In the genomic region with DNA sequence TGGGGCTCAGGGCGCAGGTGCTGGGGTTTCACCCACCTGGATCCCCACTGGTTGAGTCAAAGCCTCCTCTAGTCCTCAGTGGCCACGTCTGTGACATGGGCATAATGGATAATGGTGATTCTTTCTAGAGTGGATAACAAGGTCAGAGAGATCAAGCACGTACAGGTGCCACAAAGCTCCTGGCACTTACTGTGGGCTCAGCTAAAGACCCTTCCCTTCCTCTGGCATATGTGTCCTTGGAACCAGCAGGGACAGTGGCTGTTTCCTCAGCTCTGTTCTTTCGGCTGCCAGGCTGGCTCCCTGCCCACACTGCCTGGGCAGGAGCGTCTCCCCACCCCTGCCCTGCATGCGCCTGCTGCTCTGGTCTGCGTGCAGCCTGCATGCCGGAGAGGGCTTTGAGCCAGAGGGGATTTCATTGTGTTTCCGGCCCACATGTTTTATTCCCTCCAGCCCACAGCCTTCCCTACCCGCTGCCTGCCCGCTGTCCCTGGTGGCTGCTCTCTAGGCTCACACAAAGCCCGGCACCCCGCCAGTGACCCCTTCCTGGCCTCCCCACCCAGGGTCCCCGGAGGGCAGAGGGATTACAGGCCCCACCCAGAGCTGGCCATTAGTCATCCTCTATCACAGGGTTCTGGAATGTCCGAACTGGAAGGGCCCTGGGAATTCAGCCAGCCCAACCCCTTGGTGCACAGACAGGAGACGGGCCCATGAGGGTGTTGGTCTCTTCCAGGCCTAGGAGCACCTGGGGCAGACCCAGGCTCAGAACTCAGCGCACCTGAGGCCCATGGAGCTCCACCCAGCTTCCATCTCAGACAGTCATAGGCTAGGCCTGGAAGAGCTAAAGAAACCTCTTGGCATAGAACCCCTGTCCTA, we compare ENCODE assay signal across 9 cellular contexts. TPM values are rescaled to one million over a fixed set of nuclear protein-coding genes. Genes with fewer than 3 reads are reported as not detected.
DNase-seq lines count a peak whose midpoint lies in the region; ATAC-seq and TF ChIP-seq lines count a peak whose summit lies in the region.
"Had no signal": no experiment of that assay in that cellular context is flagged by ENCODE, and none has a peak within 500 bp of the region (broad histone marks: within the 10 kb centered on the region; RNA-seq: fewer than 3 reads in every experiment).

No MANE protein-coding gene starts in this region.

- peaks cover 36% of the 10 kb centered on the region for H3K4me1 ChIP-seq in parathyroid adenoma

- intact Hi-C loops in natural killer cell (cut with micrococcal nuclease) = no loop called here

- H3K36me3 Mint-ChIP-seq in nephron progenitor cell (ENCODE audit: low read depth) (peaks cover 16% of the 10 kb centered on the region), natural killer cell (no peaks in the 10 kb centered on the region)

- H3K9ac ChIP-seq in parathyroid adenoma = no peak overlapping the region

- H3K27ac ChIP-seq in RWPE1 = peak overlapping the region; percentile 95
- peak overlapping the region; percentile 93 for H3K27ac ChIP-seq in parathyroid adenoma

- H3K4me3 Mint-ChIP-seq in nephron progenitor cell (no peak overlapping the region), natural killer cell (no peak overlapping the region)
- H3K4me3 Mint-ChIP-seq: dendritic cell treated with granulocyte-macrophage colony-stimulating factor and Interleukin-4, amounts not matched to agents 40 ng/mL and 50 ng/mL, for 4 days had no signal

- H3K9me3 Mint-ChIP-seq in nephron progenitor cell = no peaks in the 10 kb centered on the region
- H3K9me3 Mint-ChIP-seq in natural killer cell = no peaks in the 10 kb centered on the region
- H3K9me3 Mint-ChIP-seq: dendritic cell treated with granulocyte-macrophage colony-stimulating factor and Interleukin-4, amounts not matched to agents 40 ng/mL and 50 ng/mL, for 4 days had no signal

- H3K4me3 ChIP-seq in foreskin fibroblast (ENCODE audit: low read depth in 1 of 2, low read length in 2 of 2) = peak overlapping the region in 1 of 2 donors; percentile 21
- H3K4me3 ChIP-seq in parathyroid adenoma (ENCODE audit: low read depth, low read length) = peak overlapping the region; percentile 0

- H2AFZ ChIP-seq in parathyroid adenoma = no peak overlapping the region

- in situ Hi-C loops in Caki2 (cut with HindIII; ENCODE audit: low pct_unique_long_range_greater_than_20kb, low sequenced_read_pairs) = no loop called here

- H3K4me1 Mint-ChIP-seq in nephron progenitor cell = peaks cover 40% of the 10 kb centered on the region
- H3K4me1 Mint-ChIP-seq in natural killer cell = peaks cover 16 to 34% of the 10 kb centered on the region in 2 donors

- H3K36me3 ChIP-seq in parathyroid adenoma (ENCODE audit: control insufficient read depth, insufficient read depth, low read length) = no peaks in the 10 kb centered on the region

- H3K4me2 ChIP-seq in parathyroid adenoma (ENCODE audit: low read length) = peak overlapping the region; percentile 63

- no peaks in the 10 kb centered on the region for H3K27me3 Mint-ChIP-seq in nephron progenitor cell (ENCODE audit: low read depth, poor library complexity)
- no peaks in the 10 kb centered on the region for H3K27me3 Mint-ChIP-seq in natural killer cell (ENCODE audit: low read depth in 2 of 2)
- H3K27me3 Mint-ChIP-seq: dendritic cell treated with granulocyte-macrophage colony-stimulating factor and Interleukin-4, amounts not matched to agents 40 ng/mL and 50 ng/mL, for 4 days had no signal

- H3K9me3 ChIP-seq in parathyroid adenoma (ENCODE audit: control insufficient read depth, low read length) = no peaks in the 10 kb centered on the region

- H3K79me2 ChIP-seq in parathyroid adenoma = peaks cover 17% of the 10 kb centered on the region

- TF ChIP-seq CTCF in RWPE1 (conservative IDR thresholded peaks at IDR 0.05; ENCODE audit: low read depth) = no peak
- TF ChIP-seq CTCF in foreskin fibroblast (IDR thresholded peaks at IDR 0.05; ENCODE audit: low read depth, low read length) = peak; percentile 19
- no peak for TF ChIP-seq CTCF in parathyroid adenoma (IDR thresholded peaks at IDR 0.05)
- no peak for TF ChIP-seq CTCF in nephron progenitor cell (IDR thresholded peaks at IDR 0.05)
- no peak for TF ChIP-seq CTCF in natural killer cell (IDR thresholded peaks at IDR 0.05)

- DNase-seq in Caki2 (ENCODE audit: low read depth) (peak; percentile 98), RWPE1 (ENCODE audit: low spot score) (peak; percentile 82), foreskin fibroblast (peak; percentile 99), nephron progenitor cell (no peak), natural killer cell (no peak)
- no peak for DNase-seq in activated effector memory CD4-positive, alpha-beta T cell treated with anti-CD3 and anti-CD28 coated beads, Interleukin-2, amount 50 U/mL, for 16 hours
- DNase-seq in activated T-cell treated with anti-CD3 and anti-CD28 coated beads, Interleukin-2, amount 50 U/mL, for 1 hour = no peak

- ATAC-seq in natural killer cell = no peak

- H3K27ac Mint-ChIP-seq in nephron progenitor cell = no peak overlapping the region
- no peak overlapping the region for H3K27ac Mint-ChIP-seq in natural killer cell
- H3K27ac Mint-ChIP-seq: dendritic cell treated with granulocyte-macrophage colony-stimulating factor and Interleukin-4, amounts not matched to agents 40 ng/mL and 50 ng/mL, for 4 days had no signal

- H3K27me3 ChIP-seq in parathyroid adenoma (ENCODE audit: control insufficient read depth, insufficient read depth, low read length) = no peaks in the 10 kb centered on the region

- CTCF ChIA-PET in RWPE1 (lab: Yijun Ruan, JAX) = interaction anchor here (0.5 to 0.7 kb wide), 3 partner anchors 17 to 115 kb away, joined by 3 read pairs; no protein-coding TSS in a partner anchor

- POLR2A ChIA-PET in RWPE1 (lab: Yijun Ruan, JAX; ENCODE audit: low non-redundant PET) = interaction anchor here (0.6 to 0.8 kb wide), 2 partner anchors 10 to 16 kb away, joined by 3 to 7 read pairs; no protein-coding TSS in a partner anchor

RNA-seq across cellular contexts. Expression of a gene that starts 55.3 kb away (rescaled TPM):
- 33.4 and 42.3 TPM in 2 replicates for total RNA-seq in Caki2 (2014; rRNA removed; shearing (Covaris generic); ENCODE audit: low replicate concordance)
- 1 to 10 TPM in 1 of 3 donors, under 1 TPM in 2; 0.25 to 1.2 (median 0.28) TPM for total RNA-seq in natural killer cell

RNA-seq across cellular contexts. Expression of a gene that starts 55.6 kb away (rescaled TPM):
- total RNA-seq in Caki2 (2014; rRNA removed; shearing (Covaris generic); ENCODE audit: low replicate concordance) = 233 and 274 TPM in 2 replicates
- total RNA-seq in natural killer cell = 10 to 100 TPM; 25.1 to 38.5 (median 25.8) TPM

Comparison
In these comparisons a context has a peak if more than half of its experiments do, and no peak if none do; other contexts are left out.
1. DNase-seq: peak in Caki2 (single experiment), RWPE1 (single experiment) and foreskin fibroblast (2 of 2); none in activated effector memory CD4-positive, alpha-beta T cell treated with anti-CD3 and anti-CD28 coated beads, Interleukin-2, amount 50 U/mL, for 16 hours (single experiment), nephron progenitor cell (single experiment), activated T-cell treated with anti-CD3 and anti-CD28 coated beads, Interleukin-2, amount 50 U/mL, for 1 hour (single experiment) and natural killer cell (single experiment).
2. RNA of a gene that starts 55.3 kb away (total RNA-seq): 33.4 to 42.3 TPM in Caki2; 0.25 to 1.2 TPM in natural killer cell; every median in the first group is over 10 times any median in the second.